ENCODE assay signal across 21 cellular contexts in the genomic region with DNA sequence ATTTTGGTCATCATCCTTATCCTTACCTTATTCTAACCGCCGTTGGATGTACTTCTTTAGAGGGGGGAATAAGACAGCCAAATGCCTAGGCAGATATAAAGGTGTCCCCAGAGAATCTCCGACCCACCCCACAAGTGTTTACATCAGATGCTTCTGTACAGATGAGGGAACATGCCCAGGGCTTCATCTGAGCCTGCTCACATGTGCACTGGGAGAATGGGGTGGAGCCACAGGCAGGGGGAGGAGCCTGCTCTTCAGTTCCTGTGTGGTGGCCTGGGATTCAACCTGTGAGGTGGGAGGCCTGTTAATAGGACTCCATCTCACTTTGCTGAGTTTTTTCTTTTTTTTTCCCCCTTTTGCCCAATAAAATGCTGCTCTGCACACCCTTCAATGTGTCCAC. TPM values are rescaled to one million over a fixed set of nuclear protein-coding genes. Genes with fewer than 3 reads are reported as not detected.
DNase-seq lines count a peak whose midpoint lies in the region; ATAC-seq and TF ChIP-seq lines count a peak whose summit lies in the region.
"Had no signal": no experiment of that assay in that cellular context is flagged by ENCODE, and none has a peak within 500 bp of the region (broad histone marks: within the 10 kb centered on the region; RNA-seq: fewer than 3 reads in every experiment).

No MANE protein-coding gene starts in this region.

- no peak overlapping the region for H3K27ac Mint-ChIP-seq in activated CD4-positive, alpha-beta T cell treated with anti-CD3 and anti-CD28 coated beads for 36 hours
- H3K27ac Mint-ChIP-seq in activated CD8-positive, alpha-beta T cell treated with anti-CD3 and anti-CD28 coated beads for 36 hours, result no peak overlapping the region
- H3K27ac Mint-ChIP-seq in activated CD8-positive, alpha-beta T cell treated with anti-CD3 and anti-CD28 coated beads, Interleukin-2, amount 10 ng/mL, durations not matched to agents 7 days and 5 days, result no peak overlapping the region
- H3K27ac Mint-ChIP-seq: B cell; CD4-positive, CD25-positive, alpha-beta regulatory T cell; CD8-positive, alpha-beta T cell had no signal

- H3K27ac ChIP-seq in Karpas-422 (ENCODE audit: low read length), result no peak overlapping the region
- H3K27ac ChIP-seq: 22Rv1, BLaER1, C4-2B had no signal

- no peak overlapping the region for H3K9ac ChIP-seq in Karpas-422 (ENCODE audit: low read length)
- H3K9ac ChIP-seq: BLaER1 had no signal

- H3K9me3 Mint-ChIP-seq in activated CD4-positive, alpha-beta T cell treated with anti-CD3 and anti-CD28 coated beads for 36 hours (ENCODE audit: low read depth), result no peaks in the 10 kb centered on the region
- H3K9me3 Mint-ChIP-seq in activated CD8-positive, alpha-beta T cell treated with anti-CD3 and anti-CD28 coated beads for 36 hours, result no peaks in the 10 kb centered on the region
- H3K9me3 Mint-ChIP-seq in activated CD8-positive, alpha-beta T cell treated with anti-CD3 and anti-CD28 coated beads, Interleukin-2, amount 10 ng/mL, durations not matched to agents 7 days and 5 days (ENCODE audit: insufficient read depth), result no peaks in the 10 kb centered on the region
- H3K9me3 Mint-ChIP-seq: CD8-positive, alpha-beta T cell had no signal

- H3K4me1 Mint-ChIP-seq in activated CD4-positive, alpha-beta T cell treated with anti-CD3 and anti-CD28 coated beads for 36 hours, result no peaks in the 10 kb centered on the region
- no peaks in the 10 kb centered on the region for H3K4me1 Mint-ChIP-seq in activated CD8-positive, alpha-beta T cell treated with anti-CD3 and anti-CD28 coated beads for 36 hours (ENCODE audit: low read depth)
- no peaks in the 10 kb centered on the region for H3K4me1 Mint-ChIP-seq in activated CD8-positive, alpha-beta T cell treated with anti-CD3 and anti-CD28 coated beads, Interleukin-2, amount 10 ng/mL, durations not matched to agents 7 days and 5 days (ENCODE audit: low read depth)
- H3K4me1 Mint-ChIP-seq: B cell had no signal

- CTCF ChIA-PET in activated CD4-positive, alpha-beta T cell treated with anti-CD3 and anti-CD28 coated beads for 36 hours (lab: Charles Lee), result interaction anchor here (0.7 to 0.9 kb wide), 2 partner anchors 11 to 225 kb away, joined by 3 to 4 read pairs; no protein-coding TSS in a partner anchor
- CTCF ChIA-PET in activated CD8-positive, alpha-beta T cell treated with anti-CD3 and anti-CD28 coated beads for 36 hours (lab: Charles Lee), result no interaction called here
- CTCF ChIA-PET in activated CD8-positive, alpha-beta T cell treated with anti-CD3 and anti-CD28 coated beads, Interleukin-2, amount 10 ng/mL, durations not matched to agents 7 days and 5 days (lab: Charles Lee), result no interaction called here

- no peak overlapping the region for H2AFZ ChIP-seq in Karpas-422 (ENCODE audit: low read length)

- no peaks in the 10 kb centered on the region for H3K36me3 Mint-ChIP-seq in activated CD4-positive, alpha-beta T cell treated with anti-CD3 and anti-CD28 coated beads for 36 hours (ENCODE audit: low read depth)
- no peaks in the 10 kb centered on the region for H3K36me3 Mint-ChIP-seq in activated CD8-positive, alpha-beta T cell treated with anti-CD3 and anti-CD28 coated beads for 36 hours (ENCODE audit: low read depth)
- no peaks in the 10 kb centered on the region for H3K36me3 Mint-ChIP-seq in activated CD8-positive, alpha-beta T cell treated with anti-CD3 and anti-CD28 coated beads, Interleukin-2, amount 10 ng/mL, durations not matched to agents 7 days and 5 days (ENCODE audit: low read depth)
- H3K36me3 Mint-ChIP-seq: CD4-positive, CD25-positive, alpha-beta regulatory T cell; CD8-positive, alpha-beta T cell had no signal

- intact Hi-C loops in activated CD4-positive, alpha-beta T cell treated with anti-CD3 and anti-CD28 coated beads for 36 hours (cut with DNase I, micrococcal nuclease), result loop anchor here (5.0 to 10.0 kb wide), 4 partner anchors 168 to 858 kb away; no protein-coding TSS in a partner anchor
- intact Hi-C loops in activated CD8-positive, alpha-beta T cell treated with anti-CD3 and anti-CD28 coated beads for 36 hours (cut with micrococcal nuclease), result loop anchor here (5.0 to 10.0 kb wide), 2 partner anchors 165 to 358 kb away; no protein-coding TSS in a partner anchor

- in situ Hi-C loops in SK-MEL-5 (cut with HindIII; ENCODE audit: low pct_unique_long_range_greater_than_20kb, low sequenced_read_pairs), result no loop called here

- no peak for ATAC-seq in activated CD4-positive, alpha-beta T cell treated with anti-CD3 and anti-CD28 coated beads for 36 hours
- no peak for ATAC-seq in activated CD8-positive, alpha-beta T cell treated with anti-CD3 and anti-CD28 coated beads for 36 hours
- no peak for ATAC-seq in activated CD8-positive, alpha-beta T cell treated with anti-CD3 and anti-CD28 coated beads, Interleukin-2, amount 10 ng/mL, durations not matched to agents 7 days and 5 days
- no peak for ATAC-seq in HG02798 (IDR thresholded peaks at IDR 0.05; ENCODE audit: poor library complexity, unreplicated experiment)
- ATAC-seq in GM18498 (IDR thresholded peaks at IDR 0.05; ENCODE audit: unreplicated experiment), result no peak
- ATAC-seq: CD8-positive, alpha-beta T cell; GM12878 had no signal

- DNase-seq in activated CD4-positive, alpha-beta T cell treated with anti-CD3 and anti-CD28 coated beads for 36 hours, result peak; percentile 22
- DNase-seq in activated CD4-positive, alpha-beta T cell treated with anti-CD3 and anti-CD28 coated beads for 4 hours, result no peak
- peak; percentile 12 for DNase-seq in activated CD8-positive, alpha-beta T cell treated with anti-CD3 and anti-CD28 coated beads for 36 hours
- DNase-seq in activated CD8-positive, alpha-beta T cell treated with anti-CD3 and anti-CD28 coated beads, Interleukin-2, amount 10 ng/mL, durations not matched to agents 7 days and 5 days, result no peak
- DNase-seq in Karpas-422 (peak; percentile 54), SK-MEL-5 (ENCODE audit: low read depth, low spot score) (peak; percentile 13)
- DNase-seq: Caco-2; CD4-positive, CD25-positive, alpha-beta regulatory T cell; CD8-positive, alpha-beta T cell; DMS153; EL; GDM1; GOT3 had no signal

- no peaks in the 10 kb centered on the region for H3K9me2 ChIP-seq in Karpas-422 (replicated peaks; ENCODE audit: insufficient read depth, low read length)

- H3K4me3 ChIP-seq in Karpas-422 (ENCODE audit: low read length), result no peak overlapping the region
- H3K4me3 ChIP-seq: BLaER1, GM12878, HAP-1 had no signal

- peaks cover 19% of the 10 kb centered on the region for H3K27me3 Mint-ChIP-seq in activated CD4-positive, alpha-beta T cell treated with anti-CD3 and anti-CD28 coated beads for 36 hours
- peaks cover 17% of the 10 kb centered on the region for H3K27me3 Mint-ChIP-seq in activated CD8-positive, alpha-beta T cell treated with anti-CD3 and anti-CD28 coated beads for 36 hours
- peaks cover 17% of the 10 kb centered on the region for H3K27me3 Mint-ChIP-seq in activated CD8-positive, alpha-beta T cell treated with anti-CD3 and anti-CD28 coated beads, Interleukin-2, amount 10 ng/mL, durations not matched to agents 7 days and 5 days (ENCODE audit: low read depth)

- no peaks in the 10 kb centered on the region for H3K9me3 ChIP-seq in Karpas-422 (ENCODE audit: low read length)
- H3K9me3 ChIP-seq: BLaER1, Caco-2, HAP-1 had no signal

- POLR2A ChIA-PET in activated CD4-positive, alpha-beta T cell treated with anti-CD3 and anti-CD28 coated beads for 36 hours (lab: Charles Lee), result no interaction called here
- POLR2A ChIA-PET in activated CD8-positive, alpha-beta T cell treated with anti-CD3 and anti-CD28 coated beads for 36 hours (lab: Charles Lee), result no interaction called here
- POLR2A ChIA-PET in activated CD8-positive, alpha-beta T cell treated with anti-CD3 and anti-CD28 coated beads, Interleukin-2, amount 10 ng/mL, durations not matched to agents 7 days and 5 days (lab: Charles Lee), result no interaction called here

- no peak overlapping the region for H3K4me3 Mint-ChIP-seq in activated CD4-positive, alpha-beta T cell treated with anti-CD3 and anti-CD28 coated beads for 36 hours
- no peak overlapping the region for H3K4me3 Mint-ChIP-seq in activated CD8-positive, alpha-beta T cell treated with anti-CD3 and anti-CD28 coated beads for 36 hours
- H3K4me3 Mint-ChIP-seq in activated CD8-positive, alpha-beta T cell treated with anti-CD3 and anti-CD28 coated beads, Interleukin-2, amount 10 ng/mL, durations not matched to agents 7 days and 5 days, result no peak overlapping the region
- H3K4me3 Mint-ChIP-seq: B cell; CD4-positive, CD25-positive, alpha-beta regulatory T cell; CD8-positive, alpha-beta T cell had no signal

- no peaks in the 10 kb centered on the region for H3K36me3 ChIP-seq in Karpas-422 (ENCODE audit: insufficient read depth, low read length)
- H3K36me3 ChIP-seq: BLaER1, HAP-1 had no signal

- H4K20me1 ChIP-seq in Karpas-422 (ENCODE audit: insufficient read depth, low read depth, low read length), result no peaks in the 10 kb centered on the region
- H4K20me1 ChIP-seq: BLaER1 had no signal

- no peak for TF ChIP-seq CTCF in activated CD8-positive, alpha-beta T cell treated with anti-CD3 and anti-CD28 coated beads for 36 hours (IDR thresholded peaks at IDR 0.05)

- peaks cover 24% of the 10 kb centered on the region for H3K4me1 ChIP-seq in Karpas-422 (ENCODE audit: low read length)
- H3K4me1 ChIP-seq: BLaER1, Caco-2, HAP-1 had no signal

- no peaks in the 10 kb centered on the region for H3K79me2 ChIP-seq in Karpas-422 (ENCODE audit: low read length)

- H3K4me2 ChIP-seq in Karpas-422 (ENCODE audit: low read depth, low read length, poor library complexity, severe bottlenecking), result no peak overlapping the region
- H3K4me2 ChIP-seq: BLaER1 had no signal

- H3K27me3 ChIP-seq in Karpas-422 (ENCODE audit: low read length), result peaks cover 4% of the 10 kb centered on the region; the same call in 1 of the 2 replicates
- H3K27me3 ChIP-seq: BLaER1 had no signal

RNA-seq across cellular contexts. Expression of gene OPTN, which starts 27.6 kb away (rescaled TPM):
- 10 to 100 TPM; 57.4 to 67.8 TPM for total RNA-seq in activated CD4-positive, alpha-beta T cell treated with anti-CD3 and anti-CD28 coated beads for 36 hours
- total RNA-seq in activated CD8-positive, alpha-beta T cell treated with anti-CD3 and anti-CD28 coated beads for 36 hours, result 10 to 100 TPM; 32.0 to 33.0 TPM
- 10 to 100 TPM; 72.4 to 73.8 TPM for total RNA-seq in activated CD8-positive, alpha-beta T cell treated with anti-CD3 and anti-CD28 coated beads, Interleukin-2, amount 10 ng/mL, durations not matched to agents 7 days and 5 days
- total RNA-seq in Karpas-422 (2014; rRNA removed; shearing (Covaris generic); ENCODE audit: low replicate concordance), result 0.40 and 0.56 TPM in 2 replicates
- total RNA-seq in SK-MEL-5 (2014; rRNA removed; shearing (Covaris generic)), result 22.3 and 25.3 TPM in 2 replicates
- polyA plus RNA-seq in SK-MEL-5 (2015; cell fraction: cytosol; rRNA removed), result 10.9 and 14.7 TPM in 2 replicates
- 8.4 and 21.4 TPM in 2 replicates for polyA plus RNA-seq in SK-MEL-5 (2015; cell fraction: nucleus; rRNA removed)

Comparison
In these comparisons a context has a peak if more than half of its experiments do, and no peak if none do; other contexts are left out.
1. DNase-seq: peak in activated CD4-positive, alpha-beta T cell treated with anti-CD3 and anti-CD28 coated beads for 36 hours (single experiment), activated CD8-positive, alpha-beta T cell treated with anti-CD3 and anti-CD28 coated beads for 36 hours (single experiment), Karpas-422 (single experiment) and SK-MEL-5 (single experiment); none in activated CD4-positive, alpha-beta T cell treated with anti-CD3 and anti-CD28 coated beads for 4 hours (0 of 2) and activated CD8-positive, alpha-beta T cell treated with anti-CD3 and anti-CD28 coated beads, Interleukin-2, amount 10 ng/mL, durations not matched to agents 7 days and 5 days (single experiment).
2. RNA of gene OPTN, which starts 27.6 kb away (total RNA-seq): 72.4 to 73.8 TPM in activated CD8-positive, alpha-beta T cell treated with anti-CD3 and anti-CD28 coated beads, Interleukin-2, amount 10 ng/mL, durations not matched to agents 7 days and 5 days, 57.4 to 67.8 TPM in activated CD4-positive, alpha-beta T cell treated with anti-CD3 and anti-CD28 coated beads for 36 hours, 32.0 to 33.0 TPM in activated CD8-positive, alpha-beta T cell treated with anti-CD3 and anti-CD28 coated beads for 36 hours and 22.3 to 25.3 TPM in SK-MEL-5; 0.40 to 0.56 TPM in Karpas-422; every median in the first group is over 10 times any median in the second.